ENCODE assay signal across 8 cellular contexts in the genomic region with DNA sequence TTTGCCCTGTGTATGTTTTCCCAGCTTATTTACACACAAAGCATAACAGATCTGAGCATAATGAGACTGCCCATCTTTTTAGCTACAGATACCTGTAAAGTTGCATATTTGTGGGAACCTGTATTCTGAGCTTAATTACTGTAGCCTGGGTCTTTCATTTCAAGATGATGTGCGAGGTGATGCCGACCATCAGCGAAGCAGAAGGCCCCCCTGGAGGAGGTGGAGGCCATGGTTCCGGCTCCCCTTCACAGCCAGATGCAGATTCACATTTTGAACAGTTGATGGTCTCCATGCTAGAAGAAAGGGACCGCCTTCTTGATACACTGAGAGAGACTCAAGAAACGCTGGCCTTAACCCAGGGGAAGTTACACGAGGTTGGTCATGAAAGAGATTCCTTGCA. TPM values are rescaled to one million over a fixed set of nuclear protein-coding genes. Genes with fewer than 3 reads are reported as not detected.
DNase-seq lines count a peak whose midpoint lies in the region; ATAC-seq and TF ChIP-seq lines count a peak whose summit lies in the region.

No MANE protein-coding gene starts in this region.

- H3K27me3 Mint-ChIP-seq in CD8-positive, alpha-beta T cell (ENCODE audit: low read depth): peaks cover 7% of the 10 kb centered on the region
- peaks cover 30% of the 10 kb centered on the region for H3K27me3 Mint-ChIP-seq in dendritic cell treated with granulocyte-macrophage colony-stimulating factor and Interleukin-4, amounts not matched to agents 40 ng/mL and 50 ng/mL, for 4 days
- H3K27me3 Mint-ChIP-seq in nephron progenitor cell (ENCODE audit: low read depth, poor library complexity): peaks cover 31% of the 10 kb centered on the region

- H3K27me3 ChIP-seq in CD8-positive, alpha-beta T cell (ENCODE audit: insufficient read depth, low read length): no peaks in the 10 kb centered on the region
- peaks cover 6% of the 10 kb centered on the region for H3K27me3 ChIP-seq in MG63

- no peak for TF ChIP-seq CTCF in CD8-positive, alpha-beta T cell (IDR thresholded peaks at IDR 0.05)
- no peak for TF ChIP-seq CTCF in nephron progenitor cell (IDR thresholded peaks at IDR 0.05)

- H3K4me3 Mint-ChIP-seq in CD8-positive, alpha-beta T cell: peak overlapping the region; percentile 87
- H3K4me3 Mint-ChIP-seq in dendritic cell treated with granulocyte-macrophage colony-stimulating factor and Interleukin-4, amounts not matched to agents 40 ng/mL and 50 ng/mL, for 4 days: peak overlapping the region; percentile 21
- peak overlapping the region; percentile 97 for H3K4me3 Mint-ChIP-seq in nephron progenitor cell

- H3K4me1 ChIP-seq in CD8-positive, alpha-beta T cell (ENCODE audit: insufficient read depth, low read length): peaks cover 16% of the 10 kb centered on the region

- no peaks in the 10 kb centered on the region for H3K9me3 Mint-ChIP-seq in CD8-positive, alpha-beta T cell
- no peaks in the 10 kb centered on the region for H3K9me3 Mint-ChIP-seq in dendritic cell treated with granulocyte-macrophage colony-stimulating factor and Interleukin-4, amounts not matched to agents 40 ng/mL and 50 ng/mL, for 4 days
- H3K9me3 Mint-ChIP-seq in nephron progenitor cell: no peaks in the 10 kb centered on the region

- no peak overlapping the region for H3K27ac ChIP-seq in CD8-positive, alpha-beta T cell (ENCODE audit: low read depth, low read length)

- peaks cover 58% of the 10 kb centered on the region for H3K4me1 Mint-ChIP-seq in CD8-positive, alpha-beta T cell (ENCODE audit: low read depth)
- H3K4me1 Mint-ChIP-seq in dendritic cell treated with granulocyte-macrophage colony-stimulating factor and Interleukin-4, amounts not matched to agents 40 ng/mL and 50 ng/mL, for 4 days (ENCODE audit: low read depth): peaks cover 39% of the 10 kb centered on the region
- peaks cover 30% of the 10 kb centered on the region for H3K4me1 Mint-ChIP-seq in nephron progenitor cell

- H3K36me3 Mint-ChIP-seq in CD8-positive, alpha-beta T cell: peaks cover 45% of the 10 kb centered on the region
- peaks cover 51% of the 10 kb centered on the region for H3K36me3 Mint-ChIP-seq in dendritic cell treated with granulocyte-macrophage colony-stimulating factor and Interleukin-4, amounts not matched to agents 40 ng/mL and 50 ng/mL, for 4 days (ENCODE audit: low read depth)
- peaks cover 40% of the 10 kb centered on the region for H3K36me3 Mint-ChIP-seq in nephron progenitor cell (ENCODE audit: low read depth)

- intact Hi-C loops in CD8-positive, alpha-beta T cell (cut with DNase I, micrococcal nuclease): loop anchor here (5.0 to 10.0 kb wide), 5 partner anchors 125 to 1655 kb away; a partner anchor contains a TSS
- intact Hi-C loops in dendritic cell treated with granulocyte-macrophage colony-stimulating factor and Interleukin-4, amounts not matched to agents 40 ng/mL and 50 ng/mL, for 4 days (cut with micrococcal nuclease): loop anchor here (5.0 kb wide), 3 partner anchors 55 to 125 kb away; a partner anchor contains a TSS

- peak overlapping the region; percentile 49 for H3K27ac Mint-ChIP-seq in CD8-positive, alpha-beta T cell
- no peak overlapping the region for H3K27ac Mint-ChIP-seq in dendritic cell treated with granulocyte-macrophage colony-stimulating factor and Interleukin-4, amounts not matched to agents 40 ng/mL and 50 ng/mL, for 4 days
- no peak overlapping the region for H3K27ac Mint-ChIP-seq in nephron progenitor cell

- POLR2A ChIA-PET in CD8-positive, alpha-beta T cell (lab: Charles Lee): no interaction called here

- no peaks in the 10 kb centered on the region for H3K9me3 ChIP-seq in CD8-positive, alpha-beta T cell (ENCODE audit: low read length)
- H3K9me3 ChIP-seq in MG63: no peaks in the 10 kb centered on the region

- ATAC-seq in CD8-positive, alpha-beta T cell: no peak

- CTCF ChIA-PET in CD8-positive, alpha-beta T cell (lab: Charles Lee): interaction anchor here (1.0 kb wide), 1 partner anchor 40 kb away, joined by 3 read pairs; no protein-coding TSS in a partner anchor

- H3K4me3 ChIP-seq in CD8-positive, alpha-beta T cell (ENCODE audit: low read depth, low read length): no peak overlapping the region
- H3K4me3 ChIP-seq in MG63: 0 out of 2 replicates have a peak overlapping the region, but pooled peaks have one; percentile 7

- H3K36me3 ChIP-seq in CD8-positive, alpha-beta T cell (ENCODE audit: insufficient read depth, low read length): no peaks in the 10 kb centered on the region
- peaks cover 42% of the 10 kb centered on the region for H3K36me3 ChIP-seq in MG63

- no peak for DNase-seq in CD8-positive, alpha-beta T cell
- no peak for DNase-seq in MG63
- DNase-seq in nephron progenitor cell: no peak
- DNase-seq in anterior cingulate cortex (lab: John Stamatoyannopoulos, UW): no peak
- DNase-seq in activated gamma-delta T cell treated with Interleukin-2 at 50 U/mL for 16 hours: no peak
- no peak for DNase-seq in NCI-H524 treated with DMSO at 0.1 percent for 48 hours (lab: John Stamatoyannopoulos, UW)
- DNase-seq in NCI-H1930 (lab: John Stamatoyannopoulos, UW): no peak

RNA-seq across cellular contexts. Expression of a gene that starts 1.5 kb away (rescaled TPM):
- 10 to 100 TPM; 36.3 to 40.4 TPM for total RNA-seq in CD8-positive, alpha-beta T cell
- 19.8 and 26.7 TPM in 2 replicates for total RNA-seq in MG63 (2014; rRNA removed; shearing (Covaris generic); ENCODE audit: low replicate concordance)

Comparison
In these comparisons a context has a peak if more than half of its experiments do, and no peak if none do; other contexts are left out.
1. H3K4me3 Mint-ChIP-seq: peak in every context shown above with its lines; median percentile 97 in nephron progenitor cell; 87 in CD8-positive, alpha-beta T cell; 21 in dendritic cell treated with granulocyte-macrophage colony-stimulating factor and Interleukin-4, amounts not matched to agents 40 ng/mL and 50 ng/mL, for 4 days.